ENCODE assay signal across 8 cellular contexts in the genomic region with DNA sequence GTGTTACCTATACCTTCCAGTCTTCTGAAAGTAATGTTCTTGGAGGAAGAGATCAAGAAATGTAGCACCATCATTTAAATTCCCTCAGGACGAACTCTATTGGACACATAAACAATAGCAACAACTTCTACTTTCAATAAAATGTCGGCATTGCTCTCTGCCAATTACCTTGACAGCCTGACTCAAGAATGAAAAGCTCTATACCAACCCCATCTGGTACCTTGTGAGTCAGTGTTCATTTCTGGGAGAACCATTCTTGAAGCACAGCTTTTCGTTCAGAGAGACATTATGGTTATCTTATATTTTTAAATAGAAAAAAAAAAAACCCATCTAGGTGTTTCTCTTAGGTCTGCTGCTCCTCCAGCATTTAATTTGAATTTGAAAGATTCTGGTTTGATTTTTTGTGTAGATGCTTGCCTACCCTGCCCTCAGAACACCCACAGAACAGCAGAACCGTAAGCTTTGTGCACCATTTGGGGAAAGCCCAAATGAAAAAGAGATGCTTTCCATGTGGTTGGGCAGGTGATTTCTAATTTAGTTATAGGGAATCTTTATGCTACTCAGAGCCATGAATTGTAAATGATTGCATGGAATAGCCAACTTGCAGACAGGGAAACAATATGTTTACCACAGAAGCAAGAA.
DNase-seq lines count a peak whose midpoint lies in the region; ATAC-seq and TF ChIP-seq lines count a peak whose summit lies in the region.

No MANE protein-coding gene starts in this region.

- H3K36me3 Mint-ChIP-seq in activated CD4-positive, alpha-beta T cell treated with anti-CD3 and anti-CD28 coated beads for 36 hours (ENCODE audit: low read depth): no peaks in the 10 kb centered on the region
- H3K36me3 Mint-ChIP-seq in stimulated activated memory B cell treated with anti-CD40 and anti-IgM and Interleukin-4, amounts not matched to agents 10 μg/mL and 1 μg/mL and 100 μg/mL, for 72 hours: peaks cover 8% of the 10 kb centered on the region

- no peak overlapping the region for H3K4me3 ChIP-seq in fibroblast of mammary gland (ENCODE audit: control insufficient read depth, low read depth, low read length)

- peak; percentile 84 for ATAC-seq in activated CD4-positive, alpha-beta T cell treated with anti-CD3 and anti-CD28 coated beads for 36 hours
- ATAC-seq in stimulated activated memory B cell treated with anti-CD40 and anti-IgM and Interleukin-4, amounts not matched to agents 10 μg/mL and 1 μg/mL and 100 μg/mL, for 72 hours: peak; percentile 79
- no peak for ATAC-seq in GM18867 (IDR thresholded peaks at IDR 0.05; ENCODE audit: unreplicated experiment)

- H3K9me3 Mint-ChIP-seq in activated CD4-positive, alpha-beta T cell treated with anti-CD3 and anti-CD28 coated beads for 36 hours (ENCODE audit: low read depth): no peaks in the 10 kb centered on the region
- H3K9me3 Mint-ChIP-seq in stimulated activated memory B cell treated with anti-CD40 and anti-IgM and Interleukin-4, amounts not matched to agents 10 μg/mL and 1 μg/mL and 100 μg/mL, for 72 hours: peaks cover 2% of the 10 kb centered on the region

- no peak overlapping the region for H3K27ac Mint-ChIP-seq in activated CD4-positive, alpha-beta T cell treated with anti-CD3 and anti-CD28 coated beads for 36 hours
- H3K27ac Mint-ChIP-seq in stimulated activated memory B cell treated with anti-CD40 and anti-IgM and Interleukin-4, amounts not matched to agents 10 μg/mL and 1 μg/mL and 100 μg/mL, for 72 hours: peak overlapping the region; percentile 46

- H3K27me3 Mint-ChIP-seq in activated CD4-positive, alpha-beta T cell treated with anti-CD3 and anti-CD28 coated beads for 36 hours: peaks cover 26% of the 10 kb centered on the region
- H3K27me3 Mint-ChIP-seq in stimulated activated memory B cell treated with anti-CD40 and anti-IgM and Interleukin-4, amounts not matched to agents 10 μg/mL and 1 μg/mL and 100 μg/mL, for 72 hours: no peaks in the 10 kb centered on the region

- peak; percentile 28 for TF ChIP-seq CTCF in fibroblast of mammary gland (conservative IDR thresholded peaks at IDR 0.05; ENCODE audit: control insufficient read depth, insufficient read depth, low read depth, low read length)

- CTCF ChIA-PET in activated CD4-positive, alpha-beta T cell treated with anti-CD3 and anti-CD28 coated beads for 36 hours (lab: Charles Lee): interaction anchor here (0.8 to 3.4 kb wide), 6 partner anchors 10 to 166 kb away, joined by 3 to 16 read pairs (median 4); no protein-coding TSS in a partner anchor

- intact Hi-C loops in activated CD4-positive, alpha-beta T cell treated with anti-CD3 and anti-CD28 coated beads for 36 hours (cut with DNase I, micrococcal nuclease): no loop called here

- POLR2A ChIA-PET in activated CD4-positive, alpha-beta T cell treated with anti-CD3 and anti-CD28 coated beads for 36 hours (lab: Charles Lee): interaction anchor here (1.0 kb wide), 1 partner anchor 159 kb away, joined by 3 read pairs; no protein-coding TSS in a partner anchor

- H3K4me3 Mint-ChIP-seq in activated CD4-positive, alpha-beta T cell treated with anti-CD3 and anti-CD28 coated beads for 36 hours: no peak overlapping the region
- H3K4me3 Mint-ChIP-seq in stimulated activated memory B cell treated with anti-CD40 and anti-IgM and Interleukin-4, amounts not matched to agents 10 μg/mL and 1 μg/mL and 100 μg/mL, for 72 hours: no peak overlapping the region

- H3K4me1 Mint-ChIP-seq in activated CD4-positive, alpha-beta T cell treated with anti-CD3 and anti-CD28 coated beads for 36 hours: peaks cover 6% of the 10 kb centered on the region
- peaks cover 21% of the 10 kb centered on the region for H3K4me1 Mint-ChIP-seq in stimulated activated memory B cell treated with anti-CD40 and anti-IgM and Interleukin-4, amounts not matched to agents 10 μg/mL and 1 μg/mL and 100 μg/mL, for 72 hours

- no peak for DNase-seq in activated CD4-positive, alpha-beta T cell treated with anti-CD3 and anti-CD28 coated beads for 36 hours
- no peak for DNase-seq in activated CD4-positive, alpha-beta T cell treated with anti-CD3 and anti-CD28 coated beads for 1 hour
- DNase-seq in NCI-H524 treated with DMSO at 0.1 percent for 48 hours (lab: John Stamatoyannopoulos, UW) (peak; percentile 9), fibroblast of mammary gland (ENCODE audit: low read depth) (peak; percentile 41), COLO829 (ENCODE audit: low spot score) (no peak), inferior parietal cortex (ENCODE audit: extremely low spot score) (no peak)

Comparison
In these comparisons a context has a peak if more than half of its experiments do, and no peak if none do; other contexts are left out.
1. DNase-seq: peak in NCI-H524 treated with DMSO at 0.1 percent for 48 hours (single experiment) and fibroblast of mammary gland (single experiment); none in activated CD4-positive, alpha-beta T cell treated with anti-CD3 and anti-CD28 coated beads for 36 hours (single experiment), activated CD4-positive, alpha-beta T cell treated with anti-CD3 and anti-CD28 coated beads for 1 hour (single experiment), COLO829 (single experiment) and inferior parietal cortex (single experiment).